ENCODE assay signal across 16 cellular contexts in genomic region chr2:241390301-241391206, GRCh38. TPM values are rescaled to one million over a fixed set of nuclear protein-coding genes. Genes with fewer than 3 reads are reported as not detected.
DNase-seq lines count a peak whose midpoint lies in the region; ATAC-seq, FAIRE-seq and TF ChIP-seq lines count a peak whose summit lies in the region.
"Had no signal": no experiment of that assay in that cellular context is flagged by ENCODE, and none has a peak within 500 bp of the region (broad histone marks: within the 10 kb centered on the region; RNA-seq: fewer than 3 reads in every experiment).

No MANE protein-coding gene starts in this region.

- no peak overlapping the region for H3K23ac ChIP-seq in neuronal stem cell (ENCODE audit: low read depth, low read length, poor library complexity)

- H3K18ac ChIP-seq in neuronal stem cell (ENCODE audit: low read length) = no peak overlapping the region

- ATAC-seq in HG03469 (IDR thresholded peaks at IDR 0.05; ENCODE audit: unreplicated experiment) (peak; percentile 47), esophagus mucosa (peak; percentile 86), GM18868 (IDR thresholded peaks at IDR 0.05; ENCODE audit: unreplicated experiment) (no peak), HG03097 (IDR thresholded peaks at IDR 0.05; ENCODE audit: low FRiP score, unreplicated experiment) (no peak)
- ATAC-seq: gastrocnemius medialis, Panc1 had no signal

- H3K9ac ChIP-seq in neuronal stem cell (ENCODE audit: low read depth, low read length, poor library complexity) = no peak overlapping the region

- DNase-seq in GM12892 (ENCODE audit: insufficient read length) (peak; percentile 34), GM19240 (ENCODE audit: insufficient read length, low spot score) (peak; percentile 41), neuronal stem cell (ENCODE audit: low spot score) (no peak)
- DNase-seq in central memory CD4-positive, alpha-beta T cell = no peak
- DNase-seq: activated CD4-positive, alpha-beta T cell treated with anti-CD3 and anti-CD28 coated beads, Interleukin-2, amount 10 ng/mL, durations not matched to agents 7 days and 5 days; activated effector memory CD4-positive, alpha-beta T cell treated with Interleukin-2 at 50 U/mL for 16 hours; gastrocnemius medialis; H9; IMR-90; testis had no signal

- H2AK5ac ChIP-seq in neuronal stem cell (ENCODE audit: low read depth, low read length) = no peak overlapping the region

- no peaks in the 10 kb centered on the region for H3K27me3 ChIP-seq in neuronal stem cell (ENCODE audit: control insufficient read depth in 3 of 3, insufficient read depth in 3 of 3, low read depth in 1 of 3, low read length in 3 of 3)
- H3K27me3 ChIP-seq: gastrocnemius medialis, testis had no signal

- peaks cover 4 to 12% of the 10 kb centered on the region in 2 donors for H3K36me3 ChIP-seq in neuronal stem cell (replicated peaks in 1 of 2; ENCODE audit: control insufficient read depth in 2 of 2, insufficient read depth in 2 of 2, low read length in 2 of 2)
- H3K36me3 ChIP-seq: gastrocnemius medialis had no signal

- no peak overlapping the region for H3K4me2 ChIP-seq in neuronal stem cell (ENCODE audit: insufficient read depth, low read length, poor library complexity, severe bottlenecking)
- H3K4me2 ChIP-seq: smooth muscle cell had no signal

- no peak overlapping the region for H4K91ac ChIP-seq in neuronal stem cell (ENCODE audit: low read depth, low read length, poor library complexity)

- TF ChIP-seq POLR2A in GM12892 (IDR thresholded peaks at IDR 0.05; ENCODE audit: low read depth, low read length) = no peak

- peak; percentile 92 for FAIRE-seq in GM12892 (lab: Jason Lieb, UNC)

- no peak overlapping the region for H4K8ac ChIP-seq in neuronal stem cell (ENCODE audit: low read depth, low read length)

- H3K4ac ChIP-seq in neuronal stem cell (ENCODE audit: low read length) = no peak overlapping the region

- no peak overlapping the region for H2BK15ac ChIP-seq in neuronal stem cell (ENCODE audit: low read length)

- H2BK120ac ChIP-seq in neuronal stem cell (ENCODE audit: low read depth, low read length) = no peak overlapping the region

- no peak overlapping the region for H3K27ac ChIP-seq in neuronal stem cell (replicated peaks; ENCODE audit: low read length)
- H3K27ac ChIP-seq: gastrocnemius medialis, testis had no signal

- H2AFZ ChIP-seq in neuronal stem cell (ENCODE audit: low read length) = no peak overlapping the region

- H3K4me1 ChIP-seq in neuronal stem cell (ENCODE audit: control insufficient read depth in 2 of 2, insufficient read depth in 1 of 2, low read depth in 1 of 2, low read length in 2 of 2) = peaks cover 0 to 3% of the 10 kb centered on the region in 2 donors
- H3K4me1 ChIP-seq: testis had no signal

- no CpG with 5 or more reads among the region's 9 CpGs for WGBS in neuronal stem cell (ENCODE audit: extremely low coverage in 2 of 2, insufficient read length in 2 of 2, insufficient replicate concordance in 1 of 2), 2 donors

- H3K4me3 ChIP-seq in neuronal stem cell (ENCODE audit: low read length in 2 of 2) = no peak overlapping the region
- H3K4me3 ChIP-seq: gastrocnemius medialis, smooth muscle cell, testis had no signal

- H2BK5ac ChIP-seq in neuronal stem cell (ENCODE audit: low read length) = no peak overlapping the region

- H3K14ac ChIP-seq in neuronal stem cell (ENCODE audit: low read length) = no peak overlapping the region

- H3K9me3 ChIP-seq in neuronal stem cell (replicated peaks in 1 of 2; ENCODE audit: control insufficient read depth in 2 of 2, insufficient read depth in 1 of 2, low read depth in 1 of 2, low read length in 2 of 2) = peaks cover 1 to 3% of the 10 kb centered on the region in 2 donors
- H3K9me3 ChIP-seq: gastrocnemius medialis, testis had no signal

- no peaks in the 10 kb centered on the region for H3K79me1 ChIP-seq in neuronal stem cell (ENCODE audit: low read depth, low read length)

- no peak overlapping the region for H2BK12ac ChIP-seq in neuronal stem cell (ENCODE audit: low read length)

RNA-seq across cellular contexts. Expression of gene FARP2, which starts 34.5 kb away (rescaled TPM):
- polyA plus RNA-seq in GM12892 (2012; ENCODE audit: missing spikeins) = 26.3 TPM
- 33.5 TPM for total RNA-seq in esophagus mucosa
- 11.9 TPM for polyA plus RNA-seq in neuronal stem cell (2013, experiment 1 of 2)
- 11.2 TPM for polyA plus RNA-seq in neuronal stem cell (2013, experiment 2 of 2)

Comparison
In these comparisons a context has a peak if more than half of its experiments do, and no peak if none do; other contexts are left out.
1. DNase-seq: peak in GM12892 (single experiment) and GM19240 (single experiment); none in central memory CD4-positive, alpha-beta T cell (single experiment) and neuronal stem cell (single experiment).
2. ATAC-seq: peak in HG03469 (single experiment) and esophagus mucosa (single experiment); none in GM18868 (single experiment) and HG03097 (single experiment).